ENCODE assay signal across 17 cellular contexts in the genomic region with DNA sequence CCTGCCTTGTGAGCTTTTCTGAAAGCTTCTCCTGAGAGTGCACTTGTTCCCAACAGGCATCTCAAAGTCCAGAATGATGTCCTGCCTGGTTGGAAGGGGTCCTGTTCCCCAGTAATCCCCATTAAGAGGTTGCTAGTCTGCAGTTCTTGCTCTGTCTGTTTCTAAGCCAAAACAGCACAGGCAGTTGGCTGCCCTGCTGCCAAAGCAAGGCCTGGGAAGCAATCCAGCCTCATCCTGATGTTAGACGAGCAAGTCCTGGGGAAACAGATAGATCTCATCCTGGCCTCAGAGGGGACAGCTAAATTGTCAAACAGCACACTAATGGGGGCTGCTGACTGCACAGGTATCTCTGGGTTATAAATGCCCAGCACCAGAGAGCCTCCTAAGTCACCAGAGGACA.
DNase-seq lines count a peak whose midpoint lies in the region; FAIRE-seq and TF ChIP-seq lines count a peak whose summit lies in the region.
"Had no signal": no experiment of that assay in that cellular context is flagged by ENCODE, and none has a peak within 500 bp of the region (broad histone marks: within the 10 kb centered on the region; RNA-seq: fewer than 3 reads in every experiment).

No MANE protein-coding gene starts in this region.

- no peak overlapping the region for H3K27ac ChIP-seq in neural progenitor cell
- H3K27ac ChIP-seq: C4-2B had no signal

- FAIRE-seq in frontal cortex (lab: Jason Lieb, UNC), result no peak
- FAIRE-seq: A204.1, D721Med, H1, HepG2 had no signal

- H3K9me3 Mint-ChIP-seq in brain, result no peaks in the 10 kb centered on the region
- H3K9me3 Mint-ChIP-seq in neural progenitor cell, result no peaks in the 10 kb centered on the region
- H3K9me3 Mint-ChIP-seq in activated T-helper 1 cell treated with anti-CD3 and anti-CD28 coated beads, Interleukin-12 subunit alpha, Interleukin-12 subunit beta, Interleukin-2, Interleukin-4 antibody, amounts not matched to agents 30 ng/mL and 10 ng/mL and 1 ng/mL, durations not matched to agents 14 hours and 24 hours and 36 hours, result no peaks in the 10 kb centered on the region
- H3K9me3 Mint-ChIP-seq: CD4-positive, alpha-beta T cell; H9 had no signal

- intact Hi-C loops in activated T-helper 1 cell treated with anti-CD3 and anti-CD28 coated beads, Interleukin-12 subunit alpha, Interleukin-12 subunit beta, Interleukin-2, Interleukin-4 antibody, amounts not matched to agents 30 ng/mL and 10 ng/mL and 1 ng/mL, durations not matched to agents 14 hours and 24 hours and 36 hours (cut with micrococcal nuclease), result no loop called here

- H3K27ac Mint-ChIP-seq in brain (peak overlapping the region in 4 of 5 experiments; percentile 3 to 84 (median 74)), neural progenitor cell (peak overlapping the region; percentile 91)
- no peak overlapping the region for H3K27ac Mint-ChIP-seq in activated T-helper 1 cell treated with anti-CD3 and anti-CD28 coated beads, Interleukin-12 subunit alpha, Interleukin-12 subunit beta, Interleukin-2, Interleukin-4 antibody, amounts not matched to agents 30 ng/mL and 10 ng/mL and 1 ng/mL, durations not matched to agents 14 hours and 24 hours and 36 hours
- H3K27ac Mint-ChIP-seq: CD4-positive, alpha-beta T cell; H9 had no signal

- H3K4me3 ChIP-seq in neural progenitor cell, result no peak overlapping the region

- H3K27me3 Mint-ChIP-seq in brain (no peaks in the 10 kb centered on the region), neural progenitor cell (ENCODE audit: insufficient read depth, low read depth) (peaks cover 2% of the 10 kb centered on the region)
- H3K27me3 Mint-ChIP-seq in activated T-helper 1 cell treated with anti-CD3 and anti-CD28 coated beads, Interleukin-12 subunit alpha, Interleukin-12 subunit beta, Interleukin-2, Interleukin-4 antibody, amounts not matched to agents 30 ng/mL and 10 ng/mL and 1 ng/mL, durations not matched to agents 14 hours and 24 hours and 36 hours (ENCODE audit: insufficient read depth), result peaks cover 9% of the 10 kb centered on the region
- H3K27me3 Mint-ChIP-seq: CD4-positive, alpha-beta T cell had no signal

- no peak overlapping the region for H2AFZ ChIP-seq in neural progenitor cell (replicated peaks)

- TF ChIP-seq CTCF in brain (conservative IDR thresholded peaks at IDR 0.05) (no peak), neural progenitor cell (IDR thresholded peaks at IDR 0.05) (no peak)

- H3K4me3 Mint-ChIP-seq in brain (no peak overlapping the region), neural progenitor cell (no peak overlapping the region)
- H3K4me3 Mint-ChIP-seq in activated T-helper 1 cell treated with anti-CD3 and anti-CD28 coated beads, Interleukin-12 subunit alpha, Interleukin-12 subunit beta, Interleukin-2, Interleukin-4 antibody, amounts not matched to agents 30 ng/mL and 10 ng/mL and 1 ng/mL, durations not matched to agents 14 hours and 24 hours and 36 hours, result no peak overlapping the region
- H3K4me3 Mint-ChIP-seq: CD4-positive, alpha-beta T cell; H9 had no signal

- H3K9ac ChIP-seq in neural progenitor cell, result no peak overlapping the region

- H3K36me3 ChIP-seq in neural progenitor cell, result no peaks in the 10 kb centered on the region

- H3K4me1 ChIP-seq in neural progenitor cell, result peaks cover 36% of the 10 kb centered on the region
- H3K4me1 ChIP-seq: Caco-2 had no signal

- peak; percentile 7 for DNase-seq in globus pallidus (ENCODE audit: low spot score)
- DNase-seq in neural progenitor cell (ENCODE audit: low spot score), result no peak
- DNase-seq in T-helper 1 cell, result no peak
- DNase-seq in HuH-7.5 (ENCODE audit: low spot score), result no peak
- DNase-seq in frontal cortex (ENCODE audit: low spot score in 2 of 2), result no peak
- no peak for DNase-seq in activated T-helper 1 cell treated with anti-CD3 and anti-CD28 coated beads, Interleukin-12 subunit alpha, Interleukin-12 subunit beta, Interleukin-2, Interleukin-4 antibody, amounts not matched to agents 30 ng/mL and 10 ng/mL and 1 ng/mL, durations not matched to agents 14 hours and 24 hours and 36 hours (ENCODE audit: low spot score)
- DNase-seq: ACHN; Caco-2; CD4-positive, alpha-beta T cell; GF-D8; H9 had no signal

- H3K79me2 ChIP-seq in neural progenitor cell (ENCODE audit: low read depth), result no peaks in the 10 kb centered on the region

- H3K27me3 ChIP-seq in neural progenitor cell, result no peaks in the 10 kb centered on the region

- H3K4me1 Mint-ChIP-seq in brain (peaks cover 41% of the 10 kb centered on the region), neural progenitor cell (peaks cover 36% of the 10 kb centered on the region)
- no peaks in the 10 kb centered on the region for H3K4me1 Mint-ChIP-seq in activated T-helper 1 cell treated with anti-CD3 and anti-CD28 coated beads, Interleukin-12 subunit alpha, Interleukin-12 subunit beta, Interleukin-2, Interleukin-4 antibody, amounts not matched to agents 30 ng/mL and 10 ng/mL and 1 ng/mL, durations not matched to agents 14 hours and 24 hours and 36 hours (ENCODE audit: low read depth)

- H4K20me1 ChIP-seq in neural progenitor cell (ENCODE audit: low read depth), result no peaks in the 10 kb centered on the region

- H3K4me2 ChIP-seq in neural progenitor cell, result no peak overlapping the region

- peaks cover 4% of the 10 kb centered on the region for H3K36me3 Mint-ChIP-seq in brain
- no peaks in the 10 kb centered on the region for H3K36me3 Mint-ChIP-seq in neural progenitor cell
- no peaks in the 10 kb centered on the region for H3K36me3 Mint-ChIP-seq in activated T-helper 1 cell treated with anti-CD3 and anti-CD28 coated beads, Interleukin-12 subunit alpha, Interleukin-12 subunit beta, Interleukin-2, Interleukin-4 antibody, amounts not matched to agents 30 ng/mL and 10 ng/mL and 1 ng/mL, durations not matched to agents 14 hours and 24 hours and 36 hours (ENCODE audit: low read depth)

- H3K9me3 ChIP-seq in neural progenitor cell (ENCODE audit: low read depth), result no peaks in the 10 kb centered on the region
- H3K9me3 ChIP-seq: Caco-2 had no signal

- peaks cover 14% of the 10 kb centered on the region for H3F3A ChIP-seq in neural progenitor cell (ENCODE audit: low read depth)
